26 cellular contexts compared by ENCODE assay signal in genomic region chr12:3337944-3338343, GRCh38.
"Had no signal": no experiment of that assay in that cellular context is flagged by ENCODE, and none has a peak within 500 bp of the region (broad histone marks: within the 10 kb centered on the region; RNA-seq: fewer than 3 reads in every experiment).

No MANE protein-coding gene starts in this region.

- H3K4me3 ChIP-seq: stomach, suprapubic skin, testis, thoracic aorta, thyroid gland, tibial artery, transverse colon, upper lobe of left lung, upper lobe of right lung, uterus, vagina had no signal

- H3K9me3 Mint-ChIP-seq: stimulated activated effector memory CD8-positive, alpha-beta T cell treated with anti-CD3 and anti-CD28 coated beads, Interleukin-12 subunit alpha, Interleukin-12 subunit beta, amount 100 ng/mL, for 72 hours; stimulated activated memory B cell treated with anti-CD40 and anti-IgM and Interleukin-4, amounts not matched to agents 10 μg/mL and 1 μg/mL and 100 μg/mL, for 72 hours; stimulated activated naive B cell treated with anti-CD40 and anti-IgM and Interleukin-4, amounts not matched to agents 10 μg/mL and 1 μg/mL and 100 μg/mL, for 72 hours; stimulated activated naive CD8-positive, alpha-beta T cell treated with anti-CD3 and anti-CD28 coated beads, Interleukin-15, amount 100 ng/mL, for 72 hours; stimulated activated naive CD8-positive, alpha-beta T cell treated with anti-CD3 and anti-CD28 coated beads, Interleukin-15, Interleukin-2, amounts not matched to agents 100 ng/mL and 50 ng/mL, for 24 hours; type B pancreatic cell had no signal

- H3K27me3 ChIP-seq: testis, thyroid gland, upper lobe of left lung, uterus, vagina had no signal

- H3K36me3 ChIP-seq: stomach, suprapubic skin, thoracic aorta, thyroid gland, tibial artery, transverse colon, upper lobe of left lung, upper lobe of right lung, uterus, vagina had no signal

- H3K36me3 Mint-ChIP-seq: stimulated activated effector memory CD8-positive, alpha-beta T cell treated with anti-CD3 and anti-CD28 coated beads, Interleukin-12 subunit alpha, Interleukin-12 subunit beta, amount 100 ng/mL, for 72 hours; stimulated activated memory B cell treated with anti-CD40 and anti-IgM and Interleukin-4, amounts not matched to agents 10 μg/mL and 1 μg/mL and 100 μg/mL, for 72 hours; stimulated activated naive B cell treated with anti-CD40 and anti-IgM and Interleukin-4, amounts not matched to agents 10 μg/mL and 1 μg/mL and 100 μg/mL, for 72 hours; type B pancreatic cell had no signal

- ATAC-seq: stimulated activated effector memory CD8-positive, alpha-beta T cell treated with anti-CD3 and anti-CD28 coated beads, Interleukin-12 subunit alpha, Interleukin-12 subunit beta, amount 100 ng/mL, for 72 hours; stimulated activated memory B cell treated with anti-CD40 and anti-IgM and Interleukin-4, amounts not matched to agents 10 μg/mL and 1 μg/mL and 100 μg/mL, for 72 hours; stimulated activated naive B cell treated with anti-CD40 and anti-IgM and Interleukin-4, amounts not matched to agents 10 μg/mL and 1 μg/mL and 100 μg/mL, for 72 hours; stimulated activated naive CD8-positive, alpha-beta T cell treated with anti-CD3 and anti-CD28 coated beads, Interleukin-15, amount 100 ng/mL, for 72 hours; stimulated activated naive CD8-positive, alpha-beta T cell treated with anti-CD3 and anti-CD28 coated beads, Interleukin-15, Interleukin-2, amounts not matched to agents 100 U/mL and 50 U/mL, for 24 hours; upper lobe of right lung had no signal

- DNase-seq: stimulated activated CD4-positive, alpha-beta T cell treated with anti-CD3 and anti-CD28 coated beads, Interleukin-2, amount 100 ng/mL, for 48 hours; stimulated activated CD4-positive, alpha-beta T cell treated with anti-CD3 and anti-CD28 coated beads, Interleukin-4, amount 100 ng/mL, for 1 hour; stimulated activated CD4-positive, alpha-beta T cell treated with anti-CD3 and anti-CD28 coated beads, Interleukin-4, amount 100 ng/mL, for 24 hours; stimulated activated CD4-positive, alpha-beta T cell treated with anti-CD3 and anti-CD28 coated beads, Interleukin-4, amount 100 ng/mL, for 4 hours; stimulated activated CD8-positive, alpha-beta memory T cell treated with anti-CD3 and anti-CD28 coated beads, Interleukin-4, amount 100 ng/mL, for 48 hours; stimulated activated naive B cell treated with anti-CD40 and anti-IgM and Interleukin-4, amounts not matched to agents 10 μg/mL and 1 μg/mL and 100 μg/mL, for 72 hours; stimulated activated naive CD4-positive, alpha-beta T cell; stimulated activated naive CD4-positive, alpha-beta T cell treated with Interleukin-2 at 50 U/mL for 16 hours; stimulated activated naive CD8-positive, alpha-beta T cell treated with anti-CD3 and anti-CD28 coated beads, Interleukin-15, amount 100 ng/mL, for 72 hours; stimulated activated naive CD8-positive, alpha-beta T cell treated with anti-CD3 and anti-CD28 coated beads, Interleukin-15, Interleukin-2, amounts not matched to agents 100 U/mL and 50 U/mL, for 24 hours; stomach; testis; thyroid gland; tibial artery; transverse colon; trophoblast cell; upper lobe of left lung; uterus had no signal

- H3K4me1 ChIP-seq: suprapubic skin, transverse colon, upper lobe of left lung, upper lobe of right lung, uterus, vagina had no signal

- H3K27ac ChIP-seq: stomach, suprapubic skin, testis, thoracic aorta, thyroid gland, tibial artery, transverse colon, upper lobe of left lung, upper lobe of right lung, uterus, vagina had no signal

- H3K9me3 ChIP-seq: stomach, suprapubic skin, testis, thoracic aorta, thyroid gland, tibial artery, transverse colon, upper lobe of left lung, upper lobe of right lung, uterus, vagina had no signal

- H3K27ac Mint-ChIP-seq: stimulated activated effector memory CD8-positive, alpha-beta T cell treated with anti-CD3 and anti-CD28 coated beads, Interleukin-12 subunit alpha, Interleukin-12 subunit beta, amount 100 ng/mL, for 72 hours; stimulated activated memory B cell treated with anti-CD40 and anti-IgM and Interleukin-4, amounts not matched to agents 10 μg/mL and 1 μg/mL and 100 μg/mL, for 72 hours; stimulated activated naive B cell treated with anti-CD40 and anti-IgM and Interleukin-4, amounts not matched to agents 10 μg/mL and 1 μg/mL and 100 μg/mL, for 72 hours; stimulated activated naive CD8-positive, alpha-beta T cell treated with anti-CD3 and anti-CD28 coated beads, Interleukin-15, amount 100 ng/mL, for 72 hours; stimulated activated naive CD8-positive, alpha-beta T cell treated with anti-CD3 and anti-CD28 coated beads, Interleukin-15, Interleukin-2, amounts not matched to agents 100 ng/mL and 50 ng/mL, for 24 hours; type B pancreatic cell had no signal

- H3K4me1 Mint-ChIP-seq: stimulated activated effector memory CD8-positive, alpha-beta T cell treated with anti-CD3 and anti-CD28 coated beads, Interleukin-12 subunit alpha, Interleukin-12 subunit beta, amount 100 ng/mL, for 72 hours; stimulated activated memory B cell treated with anti-CD40 and anti-IgM and Interleukin-4, amounts not matched to agents 10 μg/mL and 1 μg/mL and 100 μg/mL, for 72 hours; stimulated activated naive B cell treated with anti-CD40 and anti-IgM and Interleukin-4, amounts not matched to agents 10 μg/mL and 1 μg/mL and 100 μg/mL, for 72 hours; stimulated activated naive CD8-positive, alpha-beta T cell treated with anti-CD3 and anti-CD28 coated beads, Interleukin-15, amount 100 ng/mL, for 72 hours had no signal

- H3K4me3 Mint-ChIP-seq: stimulated activated effector memory CD8-positive, alpha-beta T cell treated with anti-CD3 and anti-CD28 coated beads, Interleukin-12 subunit alpha, Interleukin-12 subunit beta, amount 100 ng/mL, for 72 hours; stimulated activated memory B cell treated with anti-CD40 and anti-IgM and Interleukin-4, amounts not matched to agents 10 μg/mL and 1 μg/mL and 100 μg/mL, for 72 hours; stimulated activated naive B cell treated with anti-CD40 and anti-IgM and Interleukin-4, amounts not matched to agents 10 μg/mL and 1 μg/mL and 100 μg/mL, for 72 hours; stimulated activated naive CD8-positive, alpha-beta T cell treated with anti-CD3 and anti-CD28 coated beads, Interleukin-15, amount 100 ng/mL, for 72 hours; stimulated activated naive CD8-positive, alpha-beta T cell treated with anti-CD3 and anti-CD28 coated beads, Interleukin-15, Interleukin-2, amounts not matched to agents 100 ng/mL and 50 ng/mL, for 24 hours; type B pancreatic cell had no signal
